ENCODE assay signal across 1 cellular context in genomic region chr13:110455941-110456340, GRCh38.
TF ChIP-seq lines count a peak whose summit lies in the region.

No MANE protein-coding gene starts in this region.

TF ChIP-seq in HepG2, 621 proteins besides CTCF, POLR2A, EP300 and RAD21 (continued from another document and continues in another):
- TF ChIP-seq HOXA3 (CRISPR knock-in tag; IDR thresholded peaks at IDR 0.05) (no peak), ONECUT2 (CRISPR knock-in tag; IDR thresholded peaks at IDR 0.05) (no peak), ZNF816 (CRISPR knock-in tag; IDR thresholded peaks at IDR 0.05; ENCODE audit: borderline replicate concordance) (no peak), ZNF160 (CRISPR knock-in tag; IDR thresholded peaks at IDR 0.05) (no peak), E2F5 (CRISPR knock-in tag; conservative IDR thresholded peaks at IDR 0.05) (no peak), GLMP (CRISPR knock-in tag; IDR thresholded peaks at IDR 0.05; ENCODE audit: borderline replicate concordance) (no peak), NFYB (CRISPR knock-in tag; IDR thresholded peaks at IDR 0.05) (no peak), IRF9 (CRISPR knock-in tag; IDR thresholded peaks at IDR 0.05; ENCODE audit: borderline replicate concordance) (no peak), ZNF10 (CRISPR knock-in tag; IDR thresholded peaks at IDR 0.05; ENCODE audit: borderline replicate concordance, low read depth) (no peak), ZSCAN31 (CRISPR knock-in tag; IDR thresholded peaks at IDR 0.05; ENCODE audit: low read depth) (no peak), ZNF646 (CRISPR knock-in tag; IDR thresholded peaks at IDR 0.05) (no peak), ZFP82 (CRISPR knock-in tag; IDR thresholded peaks at IDR 0.05; ENCODE audit: borderline replicate concordance) (no peak), ZNF710 (CRISPR knock-in tag; IDR thresholded peaks at IDR 0.05; ENCODE audit: borderline replicate concordance) (no peak), TEAD2 (CRISPR knock-in tag; IDR thresholded peaks at IDR 0.05) (no peak), ZNF432 (CRISPR knock-in tag; IDR thresholded peaks at IDR 0.05; ENCODE audit: borderline replicate concordance) (no peak), ZNF20 (CRISPR knock-in tag; IDR thresholded peaks at IDR 0.05) (no peak), NKX3-1 (CRISPR knock-in tag; IDR thresholded peaks at IDR 0.05) (no peak), ELF1 (CRISPR knock-in tag; IDR thresholded peaks at IDR 0.05) (no peak), ZBTB2 (CRISPR knock-in tag; IDR thresholded peaks at IDR 0.05; ENCODE audit: low read depth) (no peak), FOXA3 (CRISPR knock-in tag; IDR thresholded peaks at IDR 0.05) (peak; percentile 41; the same call in 1 of the 2 replicates), BORCS8-MEF2B (CRISPR knock-in tag; IDR thresholded peaks at IDR 0.05) (0 out of 2 replicates have a peak, but pooled peaks have one; percentile 27), ARNT (IDR thresholded peaks at IDR 0.05) (no peak), POGZ (CRISPR knock-in tag; IDR thresholded peaks at IDR 0.05) (no peak), SNAPC4 (CRISPR knock-in tag; IDR thresholded peaks at IDR 0.05) (no peak), ZNF331 (CRISPR knock-in tag; IDR thresholded peaks at IDR 0.05) (peak; percentile 42; the same call in 1 of the 2 replicates), PAWR (CRISPR knock-in tag; IDR thresholded peaks at IDR 0.05; ENCODE audit: borderline replicate concordance) (no peak), ZNF674 (CRISPR knock-in tag; IDR thresholded peaks at IDR 0.05; ENCODE audit: low read depth) (no peak), GTF2F1 (IDR thresholded peaks at IDR 0.05; ENCODE audit: low read length) (no peak), HCFC1 (IDR thresholded peaks at IDR 0.05; ENCODE audit: low read depth, low read length) (no peak), MAZ (IDR thresholded peaks at IDR 0.05; ENCODE audit: borderline replicate concordance, low read depth, low read length) (no peak), MAZ (CRISPR knock-in tag; IDR thresholded peaks at IDR 0.05; ENCODE audit: low read depth) (no peak), TFAP4 (IDR thresholded peaks at IDR 0.05; ENCODE audit: borderline replicate concordance, low read depth) (no peak), MIER2 (CRISPR knock-in tag; IDR thresholded peaks at IDR 0.05) (0 out of 2 replicates have a peak, but pooled peaks have one; percentile 51), HNRNPH1 (optimal IDR thresholded peaks at IDR 0.05; ENCODE audit: low read depth, low read length) (no peak), SAFB2 (CRISPR knock-in tag; IDR thresholded peaks at IDR 0.05; ENCODE audit: borderline replicate concordance, low read depth) (no peak), HDAC2 (CRISPR knock-in tag; IDR thresholded peaks at IDR 0.05) (peak; percentile 42; the same call in 1 of the 2 replicates), KMT2A (CRISPR knock-in tag; IDR thresholded peaks at IDR 0.05) (no peak), TRIM22 (IDR thresholded peaks at IDR 0.05) (no peak), ZNF652 (CRISPR knock-in tag; IDR thresholded peaks at IDR 0.05; ENCODE audit: borderline replicate concordance, low read depth) (peak; percentile 22; the same call in 1 of the 2 replicates)
